22 cellular contexts compared by ENCODE assay signal in genomic region chr3:185631108-185631507, GRCh38. TPM values are rescaled to one million over a fixed set of nuclear protein-coding genes. Genes with fewer than 3 reads are reported as not detected.
DNase-seq lines count a peak whose midpoint lies in the region; ATAC-seq lines count a peak whose summit lies in the region.
"Had no signal": no experiment of that assay in that cellular context is flagged by ENCODE, and none has a peak within 500 bp of the region (broad histone marks: within the 10 kb centered on the region; RNA-seq: fewer than 3 reads in every experiment).

No MANE protein-coding gene starts in this region.

- H3K4me1 ChIP-seq in mesendoderm (ENCODE audit: control insufficient read depth, low read depth, low read length) = no peaks in the 10 kb centered on the region

- no peak overlapping the region for H3K56ac ChIP-seq in mesendoderm (ENCODE audit: low read length)

- no peak overlapping the region for H3K23ac ChIP-seq in mesendoderm (ENCODE audit: low read length)

- H3K36me3 ChIP-seq in mesendoderm (ENCODE audit: control insufficient read depth, insufficient read depth, low read length) = no peaks in the 10 kb centered on the region

- H3K4me3 ChIP-seq in mesendoderm (ENCODE audit: low read length) = no peak overlapping the region
- H3K4me3 ChIP-seq: breast epithelium, dorsolateral prefrontal cortex, thoracic aorta had no signal

- H2BK5ac ChIP-seq in mesendoderm (ENCODE audit: low read length) = no peak overlapping the region

- no peak for ATAC-seq in activated naive CD8-positive, alpha-beta T cell treated with anti-CD3 and anti-CD28 coated beads, Interleukin-2, amount 50 U/mL, for 24 hours
- ATAC-seq: activated T-cell treated with anti-CD3 and anti-CD28 coated beads, Interleukin-2, amount 50 U/mL, for 72 hours; stimulated activated memory B cell treated with anti-CD40 and anti-IgM and Interleukin-4, amounts not matched to agents 10 μg/mL and 1 μg/mL and 100 μg/mL, for 72 hours had no signal

- H3K79me1 ChIP-seq in mesendoderm (ENCODE audit: low read length) = no peaks in the 10 kb centered on the region

- no peak overlapping the region for H2BK120ac ChIP-seq in mesendoderm (ENCODE audit: low read depth, low read length)

- no peak overlapping the region for H4K5ac ChIP-seq in mesendoderm (ENCODE audit: low read length)

- H3K36me3 Mint-ChIP-seq in activated naive CD8-positive, alpha-beta T cell treated with anti-CD3 and anti-CD28 coated beads for 36 hours = peaks cover 20% of the 10 kb centered on the region
- peaks cover 12% of the 10 kb centered on the region for H3K36me3 Mint-ChIP-seq in activated naive CD8-positive, alpha-beta T cell treated with anti-CD3 and anti-CD28 coated beads, Interleukin-2, amount 50 U/mL, for 24 hours (ENCODE audit: low read depth)
- H3K36me3 Mint-ChIP-seq: activated naive CD8-positive, alpha-beta T cell had no signal

- H4K8ac ChIP-seq in mesendoderm (ENCODE audit: low read depth, low read length) = no peak overlapping the region

- no peaks in the 10 kb centered on the region for H3K27me3 Mint-ChIP-seq in activated naive CD8-positive, alpha-beta T cell treated with anti-CD3 and anti-CD28 coated beads for 36 hours
- H3K27me3 Mint-ChIP-seq in activated naive CD8-positive, alpha-beta T cell treated with anti-CD3 and anti-CD28 coated beads, Interleukin-2, amount 50 U/mL, for 24 hours = no peaks in the 10 kb centered on the region
- H3K27me3 Mint-ChIP-seq: activated naive CD8-positive, alpha-beta T cell; stimulated activated memory B cell treated with anti-CD40 and anti-IgM and Interleukin-4, amounts not matched to agents 10 μg/mL and 1 μg/mL and 100 μg/mL, for 72 hours had no signal

- no peak overlapping the region for H3K4me2 ChIP-seq in mesendoderm (ENCODE audit: low read length)

- H3K4ac ChIP-seq in mesendoderm (ENCODE audit: low read depth, low read length) = no peak overlapping the region

- no peak overlapping the region for H3K18ac ChIP-seq in mesendoderm (ENCODE audit: low read length)

- WGBS in mesendoderm (ENCODE audit: extremely low coverage, insufficient coverage, low lambda C conversion rate) = no CpG with 5 or more reads among the region's 4 CpGs

- no peak for DNase-seq in activated naive CD8-positive, alpha-beta T cell treated with anti-CD3 and anti-CD28 coated beads for 36 hours
- no peak for DNase-seq in activated naive CD8-positive, alpha-beta T cell treated with anti-CD3 and anti-CD28 coated beads, Interleukin-2, amount 50 U/mL, for 24 hours
- DNase-seq in epithelial cell of prostate (ENCODE audit: low read depth, low spot score) = no peak
- peak; percentile 33 for DNase-seq in mesendoderm
- DNase-seq in ureter (ENCODE audit: low spot score) = no peak
- no peak for DNase-seq in Ammon's horn (ENCODE audit: low spot score)
- DNase-seq in MV-4-11 (lab: John Stamatoyannopoulos, UW) = no peak
- DNase-seq in NAMALWA (ENCODE audit: low spot score) = no peak
- DNase-seq: 8988T; activated CD4-positive, CD25-positive, alpha-beta regulatory T cell; activated T-cell treated with anti-CD3 and anti-CD28 coated beads, Interleukin-2, amount 50 U/mL, for 72 hours; erythroblast; glutamatergic neuron; Karpas-422; NCI-H2107; NCI-H510A treated with DMSO at 0.1 percent for 48 hours; stimulated activated CD4-positive, alpha-beta T cell treated with anti-CD3 and anti-CD28 coated beads, Interleukin-15, amount 100 ng/mL, for 24 hours had no signal

- no peaks in the 10 kb centered on the region for H3K27me3 ChIP-seq in mesendoderm (ENCODE audit: insufficient read depth, low read length, poor library complexity)
- H3K27me3 ChIP-seq: breast epithelium, dorsolateral prefrontal cortex had no signal

- H3K9me3 Mint-ChIP-seq in activated naive CD8-positive, alpha-beta T cell treated with anti-CD3 and anti-CD28 coated beads for 36 hours = no peaks in the 10 kb centered on the region
- H3K9me3 Mint-ChIP-seq in activated naive CD8-positive, alpha-beta T cell treated with anti-CD3 and anti-CD28 coated beads, Interleukin-2, amount 50 U/mL, for 24 hours = no peaks in the 10 kb centered on the region
- H3K9me3 Mint-ChIP-seq: activated T-cell treated with anti-CD3 and anti-CD28 coated beads, Interleukin-2, amount 50 U/mL, for 72 hours; stimulated activated memory B cell treated with anti-CD40 and anti-IgM and Interleukin-4, amounts not matched to agents 10 μg/mL and 1 μg/mL and 100 μg/mL, for 72 hours had no signal

- H2AK5ac ChIP-seq in mesendoderm (ENCODE audit: low read length) = no peak overlapping the region

- H3K27ac ChIP-seq in epithelial cell of prostate (peak overlapping the region; percentile 34), mesendoderm (ENCODE audit: low read depth, low read length) (no peak overlapping the region)
- H3K27ac ChIP-seq: thoracic aorta had no signal

- peak overlapping the region; percentile 23 for H3K27ac Mint-ChIP-seq in activated naive CD8-positive, alpha-beta T cell treated with anti-CD3 and anti-CD28 coated beads for 36 hours
- no peak overlapping the region for H3K27ac Mint-ChIP-seq in activated naive CD8-positive, alpha-beta T cell treated with anti-CD3 and anti-CD28 coated beads, Interleukin-2, amount 50 U/mL, for 24 hours
- H3K27ac Mint-ChIP-seq: activated naive CD8-positive, alpha-beta T cell; activated T-cell treated with anti-CD3 and anti-CD28 coated beads, Interleukin-2, amount 50 U/mL, for 72 hours; stimulated activated memory B cell treated with anti-CD40 and anti-IgM and Interleukin-4, amounts not matched to agents 10 μg/mL and 1 μg/mL and 100 μg/mL, for 72 hours had no signal

- peaks cover 19% of the 10 kb centered on the region for H3K4me1 Mint-ChIP-seq in activated naive CD8-positive, alpha-beta T cell treated with anti-CD3 and anti-CD28 coated beads for 36 hours
- H3K4me1 Mint-ChIP-seq in activated naive CD8-positive, alpha-beta T cell treated with anti-CD3 and anti-CD28 coated beads, Interleukin-2, amount 50 U/mL, for 24 hours = peaks cover 15% of the 10 kb centered on the region
- H3K4me1 Mint-ChIP-seq: stimulated activated memory B cell treated with anti-CD40 and anti-IgM and Interleukin-4, amounts not matched to agents 10 μg/mL and 1 μg/mL and 100 μg/mL, for 72 hours had no signal

- no peak overlapping the region for H3K4me3 Mint-ChIP-seq in activated naive CD8-positive, alpha-beta T cell treated with anti-CD3 and anti-CD28 coated beads for 36 hours
- H3K4me3 Mint-ChIP-seq in activated naive CD8-positive, alpha-beta T cell treated with anti-CD3 and anti-CD28 coated beads, Interleukin-2, amount 50 U/mL, for 24 hours = no peak overlapping the region
- H3K4me3 Mint-ChIP-seq: activated naive CD8-positive, alpha-beta T cell; activated T-cell treated with anti-CD3 and anti-CD28 coated beads, Interleukin-2, amount 50 U/mL, for 72 hours; stimulated activated memory B cell treated with anti-CD40 and anti-IgM and Interleukin-4, amounts not matched to agents 10 μg/mL and 1 μg/mL and 100 μg/mL, for 72 hours had no signal

- H3K9ac ChIP-seq in mesendoderm (ENCODE audit: low read length) = no peak overlapping the region

- H3K79me2 ChIP-seq in mesendoderm (ENCODE audit: control insufficient read depth, insufficient read depth, low read length) = no peaks in the 10 kb centered on the region

- no peak overlapping the region for H2BK15ac ChIP-seq in mesendoderm (replicated peaks; ENCODE audit: low read depth)

RNA-seq across cellular contexts. Expression of gene SENP2, which starts 45.0 kb away (rescaled TPM):
- total RNA-seq in activated naive CD8-positive, alpha-beta T cell treated with anti-CD3 and anti-CD28 coated beads for 36 hours = 10 to 100 TPM; 35.2 to 36.4 TPM
- 28.6 TPM for polyA plus RNA-seq in mesendoderm (2013, experiment 1 of 2)
- 27.8 TPM for polyA plus RNA-seq in mesendoderm (2013, experiment 2 of 2)
- 51.8 TPM for total RNA-seq in ureter
